ENCODE assay signal across 9 cellular contexts in genomic region chr17:27521281-27522027, GRCh38.
"Had no signal": no experiment of that assay in that cellular context is flagged by ENCODE, and none has a peak within 500 bp of the region (broad histone marks: within the 10 kb centered on the region; RNA-seq: fewer than 3 reads in every experiment).

No MANE protein-coding gene starts in this region.

- ATAC-seq: activated CD8-positive, alpha-beta T cell treated with anti-CD3 and anti-CD28 coated beads, Interleukin-2, amount 10 ng/mL, durations not matched to agents 7 days and 5 days; esophagus mucosa had no signal

- H3K27me3 ChIP-seq: adrenal gland, brain microvascular endothelial cell had no signal

- H3K4me3 ChIP-seq: adrenal gland had no signal

- H3K9me3 ChIP-seq: adrenal gland had no signal

- DNase-seq: activated CD8-positive, alpha-beta memory T cell treated with anti-CD3 and anti-CD28 coated beads, Interleukin-2, amount 50 U/mL, for 48 hours; activated CD8-positive, alpha-beta T cell treated with anti-CD3 and anti-CD28 coated beads, Interleukin-2, amount 10 ng/mL, durations not matched to agents 7 days and 5 days; activated naive CD4-positive, alpha-beta T cell treated with anti-CD3 and anti-CD28 coated beads for 36 hours; adrenal gland; brain microvascular endothelial cell; cerebellar nuclear complex; stimulated activated CD4-positive, alpha-beta T cell treated with anti-CD3 and anti-CD28 coated beads, Interleukin-4, amount 100 ng/mL, for 4 hours; T-helper 9 cell had no signal

- H3K27ac ChIP-seq: adrenal gland, brain microvascular endothelial cell had no signal

- H3K36me3 ChIP-seq: adrenal gland, brain microvascular endothelial cell had no signal
